ENCODE assay signal across 21 cellular contexts in genomic region chr7:70405241-70405640, GRCh38.
DNase-seq lines count a peak whose midpoint lies in the region; ATAC-seq, FAIRE-seq and TF ChIP-seq lines count a peak whose summit lies in the region.
"Had no signal": no experiment of that assay in that cellular context is flagged by ENCODE, and none has a peak within 500 bp of the region (broad histone marks: within the 10 kb centered on the region; RNA-seq: fewer than 3 reads in every experiment).

No MANE protein-coding gene starts in this region.

- no peaks in the 10 kb centered on the region for H3K36me3 ChIP-seq in OCI-LY1 (ENCODE audit: insufficient read depth, low read length)
- H3K36me3 ChIP-seq: MG63 had no signal

- no peaks in the 10 kb centered on the region for H4K20me1 ChIP-seq in OCI-LY1 (ENCODE audit: insufficient read depth, low read length)

- no peak for TF ChIP-seq CTCF in D721Med (IDR thresholded peaks at IDR 0.05; ENCODE audit: insufficient read depth, missing control alignments)
- no peak for TF ChIP-seq CTCF in OCI-LY1 (IDR thresholded peaks at IDR 0.05; ENCODE audit: low read length)
- TF ChIP-seq CTCF in foreskin keratinocyte (conservative IDR thresholded peaks at IDR 0.05): no peak

- H3K4me3 ChIP-seq in OCI-LY1 (ENCODE audit: low read depth, low read length, poor library complexity, severe bottlenecking): no peak overlapping the region
- H3K4me3 ChIP-seq: MG63 had no signal

- H3K79me2 ChIP-seq in OCI-LY1 (ENCODE audit: insufficient read depth, low read length): no peaks in the 10 kb centered on the region

- H3K27me3 ChIP-seq in OCI-LY1 (ENCODE audit: insufficient read depth, low read length): no peaks in the 10 kb centered on the region
- H3K27me3 ChIP-seq in foreskin keratinocyte: no peaks in the 10 kb centered on the region
- H3K27me3 ChIP-seq: MG63 had no signal

- H3K4me3 Mint-ChIP-seq in activated CD8-positive, alpha-beta T cell treated with anti-CD3 and anti-CD28 coated beads, Interleukin-2, amount 10 ng/mL, durations not matched to agents 7 days and 5 days: no peak overlapping the region
- no peak overlapping the region for H3K4me3 Mint-ChIP-seq in activated CD4-positive, alpha-beta T cell treated with anti-CD3 and anti-CD28 coated beads, Interleukin-2, amount 10 ng/mL, durations not matched to agents 7 days and 5 days
- H3K4me3 Mint-ChIP-seq: HFFc6 had no signal

- POLR2A ChIA-PET in activated CD8-positive, alpha-beta T cell treated with anti-CD3 and anti-CD28 coated beads, Interleukin-2, amount 10 ng/mL, durations not matched to agents 7 days and 5 days (lab: Charles Lee): no interaction called here
- POLR2A ChIA-PET in activated CD4-positive, alpha-beta T cell treated with anti-CD3 and anti-CD28 coated beads, Interleukin-2, amount 10 ng/mL, durations not matched to agents 7 days and 5 days (lab: Charles Lee): no interaction called here

- H3K9me2 ChIP-seq in OCI-LY1 (ENCODE audit: low read depth, low read length): no peaks in the 10 kb centered on the region

- ATAC-seq in foreskin keratinocyte (peak; percentile 33), HG03342 (IDR thresholded peaks at IDR 0.05; ENCODE audit: unreplicated experiment) (no peak), HG03139 (IDR thresholded peaks at IDR 0.05; ENCODE audit: unreplicated experiment) (no peak)
- no peak for ATAC-seq in activated CD8-positive, alpha-beta T cell treated with anti-CD3 and anti-CD28 coated beads, Interleukin-2, amount 10 ng/mL, durations not matched to agents 7 days and 5 days

- CTCF ChIA-PET in activated CD8-positive, alpha-beta T cell treated with anti-CD3 and anti-CD28 coated beads, Interleukin-2, amount 10 ng/mL, durations not matched to agents 7 days and 5 days (lab: Charles Lee): interaction anchor here (1.3 kb wide), 1 partner anchor 293 kb away, joined by 3 read pairs; no protein-coding TSS in a partner anchor
- CTCF ChIA-PET in activated CD4-positive, alpha-beta T cell treated with anti-CD3 and anti-CD28 coated beads, Interleukin-2, amount 10 ng/mL, durations not matched to agents 7 days and 5 days (lab: Charles Lee): no interaction called here

- no peaks in the 10 kb centered on the region for H3K4me1 Mint-ChIP-seq in activated CD8-positive, alpha-beta T cell treated with anti-CD3 and anti-CD28 coated beads, Interleukin-2, amount 10 ng/mL, durations not matched to agents 7 days and 5 days (ENCODE audit: low read depth)
- no peaks in the 10 kb centered on the region for H3K4me1 Mint-ChIP-seq in activated CD4-positive, alpha-beta T cell treated with anti-CD3 and anti-CD28 coated beads, Interleukin-2, amount 10 ng/mL, durations not matched to agents 7 days and 5 days

- no peak overlapping the region for H3K27ac Mint-ChIP-seq in activated CD8-positive, alpha-beta T cell treated with anti-CD3 and anti-CD28 coated beads, Interleukin-2, amount 10 ng/mL, durations not matched to agents 7 days and 5 days
- no peak overlapping the region for H3K27ac Mint-ChIP-seq in activated CD4-positive, alpha-beta T cell treated with anti-CD3 and anti-CD28 coated beads, Interleukin-2, amount 10 ng/mL, durations not matched to agents 7 days and 5 days
- H3K27ac Mint-ChIP-seq: HFFc6 had no signal

- no peak for DNase-seq in D721Med (ENCODE audit: insufficient read length, low spot score)
- peak in 1 of 2 donors; percentile 13 for DNase-seq in foreskin keratinocyte
- peak; percentile 8 for DNase-seq in non-pigmented ciliary epithelial cell (ENCODE audit: low read depth)
- no peak for DNase-seq in activated CD8-positive, alpha-beta T cell treated with anti-CD3 and anti-CD28 coated beads, Interleukin-2, amount 10 ng/mL, durations not matched to agents 7 days and 5 days
- no peak for DNase-seq in activated CD4-positive, alpha-beta T cell treated with anti-CD3 and anti-CD28 coated beads, Interleukin-2, amount 10 ng/mL, durations not matched to agents 7 days and 5 days
- DNase-seq: ACHN, AML-193, DMS153, GF-D8, H7, HFFc6, IMR-90, MG63, NCI-H1092, NCI-H146, NCI-H2081 treated with DMSO at 0.1 percent for 48 hours, NCI-H2227 treated with DMSO at 0.1 percent for 48 hours, NCI-H524 treated with DMSO at 0.1 percent for 48 hours had no signal

- H3K9me3 ChIP-seq in OCI-LY1 (ENCODE audit: low read length): no peaks in the 10 kb centered on the region
- H3K9me3 ChIP-seq: MG63 had no signal

- H3K4me1 ChIP-seq in OCI-LY1 (ENCODE audit: insufficient read depth, low read length, severe bottlenecking): peaks cover 73% of the 10 kb centered on the region
- H3K4me1 ChIP-seq in foreskin keratinocyte: no peaks in the 10 kb centered on the region

- no peaks in the 10 kb centered on the region for H3K36me3 Mint-ChIP-seq in activated CD8-positive, alpha-beta T cell treated with anti-CD3 and anti-CD28 coated beads, Interleukin-2, amount 10 ng/mL, durations not matched to agents 7 days and 5 days (ENCODE audit: low read depth)
- H3K36me3 Mint-ChIP-seq in activated CD4-positive, alpha-beta T cell treated with anti-CD3 and anti-CD28 coated beads, Interleukin-2, amount 10 ng/mL, durations not matched to agents 7 days and 5 days (ENCODE audit: low read depth): no peaks in the 10 kb centered on the region

- H3K4me2 ChIP-seq in OCI-LY1 (ENCODE audit: low read length): no peak overlapping the region

- peaks cover 2% of the 10 kb centered on the region for H3K27me3 Mint-ChIP-seq in activated CD8-positive, alpha-beta T cell treated with anti-CD3 and anti-CD28 coated beads, Interleukin-2, amount 10 ng/mL, durations not matched to agents 7 days and 5 days (ENCODE audit: low read depth)
- peaks cover under 1% of the 10 kb centered on the region for H3K27me3 Mint-ChIP-seq in activated CD4-positive, alpha-beta T cell treated with anti-CD3 and anti-CD28 coated beads, Interleukin-2, amount 10 ng/mL, durations not matched to agents 7 days and 5 days

- FAIRE-seq in D721Med (lab: Jason Lieb, UNC): peak; percentile 81

- H3K27ac ChIP-seq in OCI-LY1 (ENCODE audit: low read depth, low read length, poor library complexity, severe bottlenecking) (peak overlapping the region; percentile 84), foreskin keratinocyte (no peak overlapping the region)

- no peak overlapping the region for H3K9ac ChIP-seq in OCI-LY1 (ENCODE audit: low read length)

- H2AFZ ChIP-seq in OCI-LY1 (ENCODE audit: low read length): no peak overlapping the region

- H3F3A ChIP-seq in OCI-LY1 (ENCODE audit: insufficient read depth, low read length): no peaks in the 10 kb centered on the region

- H3K9me3 Mint-ChIP-seq in activated CD8-positive, alpha-beta T cell treated with anti-CD3 and anti-CD28 coated beads, Interleukin-2, amount 10 ng/mL, durations not matched to agents 7 days and 5 days (ENCODE audit: insufficient read depth): no peaks in the 10 kb centered on the region
- no peaks in the 10 kb centered on the region for H3K9me3 Mint-ChIP-seq in activated CD4-positive, alpha-beta T cell treated with anti-CD3 and anti-CD28 coated beads, Interleukin-2, amount 10 ng/mL, durations not matched to agents 7 days and 5 days
